ENCODE assay signal across 10 cellular contexts in the genomic region with DNA sequence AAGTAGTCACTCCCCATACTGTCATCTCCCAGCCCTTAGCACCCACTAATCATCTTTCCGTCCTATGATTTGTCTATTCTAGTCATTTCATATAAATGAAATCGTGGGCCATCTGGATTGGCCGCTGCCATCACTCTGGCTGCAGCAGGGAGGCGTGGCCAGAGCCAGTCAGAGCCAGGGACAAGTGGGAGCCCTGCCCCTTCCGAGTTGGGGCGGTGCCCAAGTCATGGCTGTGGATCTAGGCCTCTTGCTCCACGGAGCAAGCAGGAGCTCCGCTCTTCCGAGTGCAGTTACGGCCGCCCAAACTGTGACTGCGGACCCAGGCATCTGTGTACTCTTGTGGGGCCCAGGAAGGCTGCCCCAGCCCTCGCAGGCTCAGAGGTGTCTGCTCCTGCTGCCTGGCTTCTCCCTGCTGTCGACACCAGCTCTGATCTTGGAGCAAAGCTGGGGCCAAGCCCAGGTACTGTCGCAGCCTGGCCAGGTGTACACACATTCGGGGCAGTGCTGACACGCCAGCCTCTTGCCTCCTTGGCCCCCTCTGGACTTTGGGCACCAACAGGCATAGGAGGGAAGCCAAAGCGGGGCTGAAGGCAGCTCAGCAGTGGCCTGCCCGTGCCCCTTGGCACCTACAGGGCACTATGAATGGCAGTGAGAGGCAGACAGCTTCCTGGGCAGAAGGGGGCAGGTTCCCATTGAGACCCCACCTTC. TPM values are rescaled to one million over a fixed set of nuclear protein-coding genes. Genes with fewer than 3 reads are reported as not detected.
DNase-seq lines count a peak whose midpoint lies in the region; ATAC-seq and TF ChIP-seq lines count a peak whose summit lies in the region.
"Had no signal": no experiment of that assay in that cellular context is flagged by ENCODE, and none has a peak within 500 bp of the region (broad histone marks: within the 10 kb centered on the region; RNA-seq: fewer than 3 reads in every experiment).

No MANE protein-coding gene starts in this region.

- DNase-seq in Right ventricle myocardium superior = peak; percentile 54
- no peak for DNase-seq in Right ventricle myocardium inferior (ENCODE audit: missing footprints)
- peak; percentile 80 for DNase-seq in cerebellar cortex (ENCODE audit: low spot score)
- no peak for DNase-seq in upper lobe of right lung
- no peak for DNase-seq in mucosa of gallbladder (ENCODE audit: low spot score)
- no peak for DNase-seq in NCI-H1694 treated with DMSO at 0.1 percent for 48 hours (lab: John Stamatoyannopoulos, UW)
- DNase-seq: activated T-cell treated with anti-CD3 and anti-CD28 coated beads, Interleukin-2, amount 50 U/mL, for 4 hours; Kasumi-1 had no signal

- H3K9me3 ChIP-seq in upper lobe of right lung = no peaks in the 10 kb centered on the region

- intact Hi-C loops in Right ventricle myocardium superior (cut with DNase I) (no loop called here), Right ventricle myocardium inferior (cut with DNase I) (no loop called here), upper lobe of right lung (cut with DNase I) (no loop called here)

- TF ChIP-seq CTCF in upper lobe of right lung (IDR thresholded peaks at IDR 0.05) = no peak

- peaks cover 3% of the 10 kb centered on the region for H3K36me3 ChIP-seq in upper lobe of right lung

- peak; percentile 52 for ATAC-seq in Right ventricle myocardium superior (ENCODE audit: poor library complexity)
- no peak for ATAC-seq in Right ventricle myocardium inferior
- ATAC-seq in upper lobe of right lung = peak; percentile 31
- ATAC-seq in HG02852 (IDR thresholded peaks at IDR 0.05; ENCODE audit: unreplicated experiment) = no peak
- ATAC-seq: activated T-cell treated with anti-CD3 and anti-CD28 coated beads, Interleukin-2, amount 50 U/mL, for 4 hours had no signal

- peak overlapping the region; percentile 98 for H3K27ac ChIP-seq in layer of hippocampus (ENCODE audit: low read depth, low read length)
- H3K27ac ChIP-seq in upper lobe of right lung = no peak overlapping the region

- no peaks in the 10 kb centered on the region for H3K4me1 ChIP-seq in upper lobe of right lung

- H3K4me3 ChIP-seq in upper lobe of right lung = no peak overlapping the region

- H3K27me3 ChIP-seq in layer of hippocampus (ENCODE audit: control insufficient read depth, insufficient read depth, low read length) (no peaks in the 10 kb centered on the region), upper lobe of right lung (no peaks in the 10 kb centered on the region)

RNA-seq across cellular contexts. Expression of a gene that starts 8.4 kb away (rescaled TPM):
- total RNA-seq in Right ventricle myocardium superior (45.4 TPM), Right ventricle myocardium inferior (45.1 TPM), upper lobe of right lung (21.4 TPM), mucosa of gallbladder (28.1 TPM)

RNA-seq across cellular contexts. Expression of a gene that starts 35.2 kb away (rescaled TPM):
- total RNA-seq in Right ventricle myocardium superior = 97.8 TPM
- total RNA-seq in Right ventricle myocardium inferior = 97.1 TPM
- 137 TPM for total RNA-seq in upper lobe of right lung
- 168 TPM for total RNA-seq in mucosa of gallbladder

Comparison
In these comparisons a context has a peak if more than half of its experiments do, and no peak if none do; other contexts are left out.
1. ATAC-seq: peak in Right ventricle myocardium superior (single experiment) and upper lobe of right lung (single experiment); none in Right ventricle myocardium inferior (single experiment) and HG02852 (single experiment).
2. DNase-seq: peak in Right ventricle myocardium superior (single experiment) and cerebellar cortex (single experiment); none in Right ventricle myocardium inferior (single experiment), upper lobe of right lung (single experiment), mucosa of gallbladder (single experiment) and NCI-H1694 treated with DMSO at 0.1 percent for 48 hours (single experiment).